In genomic region chr2:161424179-161424763, GRCh38 we compare ENCODE assay signal across 11 cellular contexts. TPM values are rescaled to one million over a fixed set of nuclear protein-coding genes. Genes with fewer than 3 reads are reported as not detected.
DNase-seq lines count a peak whose midpoint lies in the region; ATAC-seq, FAIRE-seq and TF ChIP-seq lines count a peak whose summit lies in the region.
"Had no signal": no experiment of that assay in that cellular context is flagged by ENCODE, and none has a peak within 500 bp of the region (broad histone marks: within the 10 kb centered on the region; RNA-seq: fewer than 3 reads in every experiment).

No MANE protein-coding gene starts in this region.

- dilution Hi-C loops in endothelial cell of umbilical vein (cut with MboI; ENCODE audit: extremely low pct_ligation_motif_present, low sequenced_read_pairs), result no loop called here

- no peak for TF ChIP-seq CTCF in CD8-positive, alpha-beta T cell (IDR thresholded peaks at IDR 0.05)
- no peak for TF ChIP-seq CTCF in endothelial cell of umbilical vein (IDR thresholded peaks at IDR 0.05; ENCODE audit: extremely low read depth in 1 of 2, insufficient read depth in 1 of 2, low read depth in 1 of 2, low read length in 2 of 2)
- no peak for TF ChIP-seq CTCF in osteocyte (IDR thresholded peaks at IDR 0.05)

- DNase-seq in CD8-positive, alpha-beta T cell, result no peak
- DNase-seq in NCI-H2227 treated with DMSO at 0.1 percent for 48 hours (lab: John Stamatoyannopoulos, UW) (peak; percentile 73), endothelial cell of umbilical vein (ENCODE audit: low read depth, low spot score) (no peak), osteocyte (ENCODE audit: extremely low spot score, unreplicated experiment) (no peak), COLO668 (lab: John Stamatoyannopoulos, UW; ENCODE audit: unreplicated experiment) (no peak), GM12891 (ENCODE audit: insufficient read length, low spot score) (no peak)
- DNase-seq: NCI-H1436 had no signal

- POLR2A ChIA-PET in CD8-positive, alpha-beta T cell (lab: Charles Lee), result no interaction called here
- POLR2A ChIA-PET in endothelial cell of umbilical vein (lab: Charles Lee), result no interaction called here

- no peak overlapping the region for H3K4me3 ChIP-seq in CD8-positive, alpha-beta T cell (ENCODE audit: low read depth, low read length)
- no peak overlapping the region for H3K4me3 ChIP-seq in endothelial cell of umbilical vein (replicated peaks in 1 of 3; ENCODE audit: insufficient read depth in 1 of 3, low read depth in 1 of 3, low read length in 3 of 3)

- no peaks in the 10 kb centered on the region for H3K36me3 ChIP-seq in CD8-positive, alpha-beta T cell (ENCODE audit: insufficient read depth, low read length)
- H3K36me3 ChIP-seq in endothelial cell of umbilical vein (ENCODE audit: control insufficient read depth in 2 of 2, extremely low read depth in 1 of 2, insufficient read depth in 2 of 2, low read length in 2 of 2), result no peaks in the 10 kb centered on the region

- CTCF ChIA-PET in CD8-positive, alpha-beta T cell (lab: Charles Lee), result no interaction called here
- CTCF ChIA-PET in endothelial cell of umbilical vein (lab: Charles Lee), result interaction anchor here (2.0 kb wide), 1 partner anchor 10 kb away, joined by 8 read pairs; no protein-coding TSS in a partner anchor

- peaks cover 31% of the 10 kb centered on the region for H3K4me1 Mint-ChIP-seq in CD8-positive, alpha-beta T cell (ENCODE audit: low read depth)
- H3K4me1 Mint-ChIP-seq in osteocyte (ENCODE audit: unreplicated experiment), result peaks cover 16% of the 10 kb centered on the region

- peak overlapping the region; percentile 56 for H2AFZ ChIP-seq in endothelial cell of umbilical vein (ENCODE audit: low read depth, low read length)

- peaks cover 18% of the 10 kb centered on the region for H3K4me1 ChIP-seq in CD8-positive, alpha-beta T cell (ENCODE audit: insufficient read depth, low read length)
- H3K4me1 ChIP-seq in endothelial cell of umbilical vein (ENCODE audit: control insufficient read depth, extremely low read depth, insufficient read depth, low read length), result peaks cover 5% of the 10 kb centered on the region

- no peak overlapping the region for H3K27ac ChIP-seq in CD8-positive, alpha-beta T cell (ENCODE audit: low read depth, low read length)
- H3K27ac ChIP-seq in endothelial cell of umbilical vein (ENCODE audit: insufficient read depth, low read depth, low read length), result no peak overlapping the region
- H3K27ac ChIP-seq: RWPE1 had no signal

- H3K9me3 ChIP-seq in CD8-positive, alpha-beta T cell (ENCODE audit: low read length), result no peaks in the 10 kb centered on the region
- no peaks in the 10 kb centered on the region for H3K9me3 ChIP-seq in endothelial cell of umbilical vein (replicated peaks; ENCODE audit: control insufficient read depth, insufficient read depth, low read length)

- H3K27ac Mint-ChIP-seq in CD8-positive, alpha-beta T cell, result no peak overlapping the region
- H3K27ac Mint-ChIP-seq in osteocyte (ENCODE audit: unreplicated experiment), result no peak overlapping the region

- H3K27me3 ChIP-seq in CD8-positive, alpha-beta T cell (ENCODE audit: insufficient read depth, low read length), result peaks cover 59% of the 10 kb centered on the region
- peaks cover 85 to 100% of the 10 kb centered on the region in 2 experiments for H3K27me3 ChIP-seq in endothelial cell of umbilical vein (ENCODE audit: control insufficient read depth in 2 of 2, insufficient read depth in 2 of 2, low read length in 2 of 2)

- no TSS peak for BruUV-seq in endothelial cell of umbilical vein (replicated peaks; lab: Mats Ljungman, UMichigan)

- FAIRE-seq in endothelial cell of umbilical vein (lab: Jason Lieb, UNC) (peak; percentile 15), GM12891 (lab: Jason Lieb, UNC) (no peak)

- peak overlapping the region; percentile 78 for H3K4me3 Mint-ChIP-seq in CD8-positive, alpha-beta T cell
- H3K4me3 Mint-ChIP-seq in osteocyte (ENCODE audit: unreplicated experiment), result peak overlapping the region; percentile 62

- ATAC-seq in CD8-positive, alpha-beta T cell, result no peak
- ATAC-seq in GM19324 (IDR thresholded peaks at IDR 0.05; ENCODE audit: low FRiP score, unreplicated experiment) (no peak), HG03045 (IDR thresholded peaks at IDR 0.05; ENCODE audit: unreplicated experiment) (no peak)

- H3K4me2 ChIP-seq in endothelial cell of umbilical vein (ENCODE audit: insufficient read depth, low read length), result peak overlapping the region; percentile 41

- H3K9me3 Mint-ChIP-seq in CD8-positive, alpha-beta T cell, result peaks cover 11% of the 10 kb centered on the region
- no peaks in the 10 kb centered on the region for H3K9me3 Mint-ChIP-seq in osteocyte (ENCODE audit: unreplicated experiment)

- no peaks in the 10 kb centered on the region for H3K36me3 Mint-ChIP-seq in CD8-positive, alpha-beta T cell
- H3K36me3 Mint-ChIP-seq in osteocyte (ENCODE audit: unreplicated experiment), result peaks cover 4% of the 10 kb centered on the region

- H3K79me2 ChIP-seq in endothelial cell of umbilical vein (ENCODE audit: control insufficient read depth, insufficient read depth, low read length), result no peaks in the 10 kb centered on the region

- TF ChIP-seq POLR2A in endothelial cell of umbilical vein (IDR thresholded peaks at IDR 0.05; ENCODE audit: low read depth, low read length) (no peak), GM12891 (IDR thresholded peaks at IDR 0.05; ENCODE audit: low read depth, low read length) (no peak)

- H3K9ac ChIP-seq in endothelial cell of umbilical vein (replicated peaks; ENCODE audit: extremely low read depth, insufficient read depth, low read length), result no peak overlapping the region

- H3K27me3 Mint-ChIP-seq in CD8-positive, alpha-beta T cell (ENCODE audit: low read depth), result peaks cover 86% of the 10 kb centered on the region
- peaks cover 89% of the 10 kb centered on the region for H3K27me3 Mint-ChIP-seq in osteocyte (ENCODE audit: unreplicated experiment)

- H3K9me1 ChIP-seq in endothelial cell of umbilical vein (replicated peaks; ENCODE audit: control insufficient read depth, extremely low read depth, insufficient read depth, low read length), result no peaks in the 10 kb centered on the region

- no peaks in the 10 kb centered on the region for H4K20me1 ChIP-seq in endothelial cell of umbilical vein (replicated peaks; ENCODE audit: control insufficient read depth, extremely low read depth, insufficient read depth, low read length)

- intact Hi-C loops in CD8-positive, alpha-beta T cell (cut with DNase I, micrococcal nuclease), result loop anchor here in 1 of 2 experiments (10.0 kb wide), 2 partner anchors 531 to 921 kb away; partner anchors contain the start of gene GCA
- intact Hi-C loops in endothelial cell of umbilical vein (cut with micrococcal nuclease), result no loop called here

TF ChIP-seq in endothelial cell of umbilical vein, 7 proteins besides CTCF, POLR2A, EP300 and RAD21:
- no peak for TF ChIP-seq POLR2AphosphoS5 (IDR thresholded peaks at IDR 0.05; ENCODE audit: insufficient read depth, low read depth, low read length)
- peak; percentile 96 for TF ChIP-seq EZH2 (IDR thresholded peaks at IDR 0.05; ENCODE audit: borderline replicate concordance, low read depth, low read length, severe bottlenecking)

TF ChIP-seq in GM12891, 5 proteins besides CTCF, POLR2A, EP300 and RAD21:
- TF ChIP-seq POLR2AphosphoS5 (IDR thresholded peaks at IDR 0.05; ENCODE audit: low read depth, low read length), result no peak
- TF ChIP-seq PAX5 (IDR thresholded peaks at IDR 0.05; ENCODE audit: insufficient read depth, low read length, severe bottlenecking), result no peak
- no peak for TF ChIP-seq POU2F2 (IDR thresholded peaks at IDR 0.05; ENCODE audit: low read depth, low read length)
- TF ChIP-seq SPI1 (IDR thresholded peaks at IDR 0.05; ENCODE audit: low read depth, low read length), result no peak
- TF ChIP-seq TAF1 (IDR thresholded peaks at IDR 0.05; ENCODE audit: low read depth, low read length), result no peak

RNA-seq across cellular contexts. Expression of gene TBR1, which starts 8.2 kb away (rescaled TPM):
- under 1 TPM in 1 of 2 experiments, not detected in 1; 0.06 TPM for total RNA-seq in CD8-positive, alpha-beta T cell
- total RNA-seq in endothelial cell of umbilical vein (0.09 and 0.11 TPM in 2 replicates), osteocyte (0.30 TPM in 1 of 2 replicates, not detected in the other)
- 0.05 and 0.14 TPM in 2 replicates for polyA plus RNA-seq in endothelial cell of umbilical vein
- polyA plus RNA-seq in endothelial cell of umbilical vein (2011; cell fraction: cytosol; rRNA removed), result 0.01 and 0.07 TPM in 2 replicates
- polyA plus RNA-seq in endothelial cell of umbilical vein (2011; cell fraction: nucleus; rRNA removed), result 0.18 and 0.25 TPM in 2 replicates
- polyA plus RNA-seq in endothelial cell of umbilical vein (2012), result 0.04 TPM in 1 of 2 replicates, not detected in the other
- polyA minus RNA-seq in endothelial cell of umbilical vein, result 0.02 TPM in 1 of 2 replicates, not detected in the other
- polyA minus RNA-seq in endothelial cell of umbilical vein (2011; cell fraction: cytosol; rRNA and poly(A)+ RNA removed), result not detected
- 0.48 and 0.72 TPM in 2 replicates for polyA minus RNA-seq in endothelial cell of umbilical vein (2011; cell fraction: nucleus; rRNA and poly(A)+ RNA removed)
- polyA plus RNA-seq in GM12891 (2012; ENCODE audit: low read depth, missing spikeins), result not detected
- total RNA-seq: Daoy had no signal
